In genomic region chr17:828761-829160, GRCh38 we compare ENCODE assay signal across 16 cellular contexts.
"Had no signal": no experiment of that assay in that cellular context is flagged by ENCODE, and none has a peak within 500 bp of the region (broad histone marks: within the 10 kb centered on the region; RNA-seq: fewer than 3 reads in every experiment).

No MANE protein-coding gene starts in this region.

- H3K27ac Mint-ChIP-seq: activated naive CD8-positive, alpha-beta T cell treated with anti-CD3 and anti-CD28 coated beads, Interleukin-2, amount 10 ng/mL, durations not matched to agents 7 days and 5 days; endodermal cell; naive thymus-derived CD4-positive, alpha-beta T cell; stimulated activated naive B cell treated with anti-CD40 and anti-IgM and Interleukin-4, amounts not matched to agents 10 μg/mL and 1 μg/mL and 100 μg/mL, for 72 hours had no signal

- H3K4me1 Mint-ChIP-seq: activated naive CD8-positive, alpha-beta T cell treated with anti-CD3 and anti-CD28 coated beads, Interleukin-2, amount 10 ng/mL, durations not matched to agents 7 days and 5 days; endodermal cell; naive thymus-derived CD4-positive, alpha-beta T cell had no signal

- H3K27me3 Mint-ChIP-seq: activated naive CD8-positive, alpha-beta T cell treated with anti-CD3 and anti-CD28 coated beads, Interleukin-2, amount 10 ng/mL, durations not matched to agents 7 days and 5 days had no signal

- H3K4me3 Mint-ChIP-seq: activated naive CD8-positive, alpha-beta T cell treated with anti-CD3 and anti-CD28 coated beads, Interleukin-2, amount 10 ng/mL, durations not matched to agents 7 days and 5 days; endodermal cell; naive thymus-derived CD4-positive, alpha-beta T cell; stimulated activated naive B cell treated with anti-CD40 and anti-IgM and Interleukin-4, amounts not matched to agents 10 μg/mL and 1 μg/mL and 100 μg/mL, for 72 hours had no signal

- H3K36me3 Mint-ChIP-seq: activated naive CD8-positive, alpha-beta T cell treated with anti-CD3 and anti-CD28 coated beads, Interleukin-2, amount 10 ng/mL, durations not matched to agents 7 days and 5 days; naive thymus-derived CD4-positive, alpha-beta T cell had no signal

- DNase-seq: activated naive CD4-positive, alpha-beta T cell; activated naive CD8-positive, alpha-beta T cell treated with anti-CD3 and anti-CD28 coated beads, Interleukin-2, amount 10 ng/mL, durations not matched to agents 7 days and 5 days; activated T-cell treated with anti-CD3 and anti-CD28 coated beads for 4 hours; anterior cingulate cortex; endodermal cell; hypothalamus; kidney; left ventricle myocardium inferior; mucosa of descending colon; naive thymus-derived CD4-positive, alpha-beta T cell; stimulated activated CD4-positive, alpha-beta T cell treated with anti-CD3 and anti-CD28 coated beads, Interleukin-15, amount 100 ng/mL, for 24 hours; stimulated activated CD4-positive, alpha-beta T cell treated with anti-CD3 and anti-CD28 coated beads, Interleukin-4, amount 100 ng/mL, for 1 hour; stimulated activated naive B cell treated with anti-CD40 and anti-IgM and Interleukin-4, amounts not matched to agents 10 μg/mL and 1 μg/mL and 100 μg/mL, for 72 hours; substantia nigra; T1000; uterus had no signal
